Comparison of ENCODE assay signal across 21 cellular contexts in the genomic region with DNA sequence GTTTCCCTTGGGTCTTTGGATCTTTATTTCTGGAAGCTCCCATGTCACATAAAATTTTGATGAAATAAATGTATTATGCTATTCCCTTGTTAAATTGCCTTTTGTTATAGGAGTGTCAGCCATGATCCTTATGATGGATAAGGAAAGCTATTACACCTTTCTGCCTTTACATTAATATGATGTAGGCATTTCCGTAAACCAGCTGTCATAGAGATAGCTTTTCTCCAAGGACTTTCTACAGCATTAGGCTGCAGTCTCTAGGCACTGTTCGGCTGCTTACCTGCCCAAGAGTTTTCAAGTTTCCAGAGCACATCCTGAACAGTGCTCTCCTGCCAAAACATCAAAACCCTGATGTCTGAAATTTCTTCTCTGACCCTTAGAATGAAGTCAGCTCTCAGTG.
A peak's percentile ranks its signal among the peaks of the same experiment; 100 is the strongest.
DNase-seq lines count a peak whose midpoint lies in the region; ATAC-seq, FAIRE-seq and TF ChIP-seq lines count a peak whose summit lies in the region.
"Had no signal": no experiment of that assay in that cellular context is flagged by ENCODE, and none has a peak within 500 bp of the region (broad histone marks: within the 10 kb centered on the region; RNA-seq: fewer than 3 reads in every experiment).

No MANE protein-coding gene starts in this region.

- H3K36me3 Mint-ChIP-seq in activated T-helper 1 cell treated with anti-CD3 and anti-CD28 coated beads, Interleukin-12 subunit alpha, Interleukin-12 subunit beta, Interleukin-2, Interleukin-4 antibody, amounts not matched to agents 30 ng/mL and 10 ng/mL and 1 ng/mL, durations not matched to agents 14 hours and 24 hours and 36 hours (ENCODE audit: low read depth): no peaks in the 10 kb centered on the region
- H3K36me3 Mint-ChIP-seq: CD14-positive monocyte, IgD-negative memory B cell had no signal

- H3K4me3 Mint-ChIP-seq in activated T-helper 1 cell treated with anti-CD3 and anti-CD28 coated beads, Interleukin-12 subunit alpha, Interleukin-12 subunit beta, Interleukin-2, Interleukin-4 antibody, amounts not matched to agents 30 ng/mL and 10 ng/mL and 1 ng/mL, durations not matched to agents 14 hours and 24 hours and 36 hours: no peak overlapping the region
- H3K4me3 Mint-ChIP-seq: B cell, CD14-positive monocyte, IgD-negative memory B cell had no signal

- WGBS in heart right ventricle, 2 donors: 87 to 89% methylated on average over 2 of the region's 2 CpGs

- H2AFZ ChIP-seq in endothelial cell of umbilical vein (ENCODE audit: low read depth, low read length) (no peak overlapping the region), neural cell (ENCODE audit: low read depth, low read length) (no peak overlapping the region)

- H3K27me3 Mint-ChIP-seq in activated T-helper 1 cell treated with anti-CD3 and anti-CD28 coated beads, Interleukin-12 subunit alpha, Interleukin-12 subunit beta, Interleukin-2, Interleukin-4 antibody, amounts not matched to agents 30 ng/mL and 10 ng/mL and 1 ng/mL, durations not matched to agents 14 hours and 24 hours and 36 hours (ENCODE audit: insufficient read depth): no peaks in the 10 kb centered on the region
- H3K27me3 Mint-ChIP-seq: IgD-negative memory B cell had no signal

- no peak overlapping the region for H3K4me3 ChIP-seq in cardiac muscle cell
- H3K4me3 ChIP-seq in heart right ventricle: no peak overlapping the region
- no peak overlapping the region for H3K4me3 ChIP-seq in endothelial cell of umbilical vein (replicated peaks in 1 of 3; ENCODE audit: insufficient read depth in 1 of 3, low read depth in 1 of 3, low read length in 3 of 3)
- no peak overlapping the region for H3K4me3 ChIP-seq in neural cell (ENCODE audit: low read length)
- H3K4me3 ChIP-seq: SK-N-MC had no signal

- dilution Hi-C loops in endothelial cell of umbilical vein (cut with MboI; ENCODE audit: extremely low pct_ligation_motif_present, low sequenced_read_pairs): no loop called here

- TF ChIP-seq CTCF in cardiac muscle cell (IDR thresholded peaks at IDR 0.05; ENCODE audit: low read depth, low read length) (no peak), heart right ventricle (IDR thresholded peaks at IDR 0.05) (no peak), endothelial cell of umbilical vein (IDR thresholded peaks at IDR 0.05; ENCODE audit: extremely low read depth in 1 of 2, insufficient read depth in 1 of 2, low read depth in 1 of 2, low read length in 2 of 2) (no peak), neural cell (IDR thresholded peaks at IDR 0.05; ENCODE audit: poor library complexity, severe bottlenecking) (no peak)

- intact Hi-C loops in heart right ventricle (cut with DNase I): no loop called here
- intact Hi-C loops in endothelial cell of umbilical vein (cut with micrococcal nuclease): loop anchor here (2.0 kb wide), 1 partner anchor 56 kb away; no protein-coding TSS in a partner anchor
- intact Hi-C loops in activated T-helper 1 cell treated with anti-CD3 and anti-CD28 coated beads, Interleukin-12 subunit alpha, Interleukin-12 subunit beta, Interleukin-2, Interleukin-4 antibody, amounts not matched to agents 30 ng/mL and 10 ng/mL and 1 ng/mL, durations not matched to agents 14 hours and 24 hours and 36 hours (cut with micrococcal nuclease): no loop called here

- no peak for TF ChIP-seq POLR2A in endothelial cell of umbilical vein (IDR thresholded peaks at IDR 0.05; ENCODE audit: low read depth, low read length)

- H3K27ac Mint-ChIP-seq in activated T-helper 1 cell treated with anti-CD3 and anti-CD28 coated beads, Interleukin-12 subunit alpha, Interleukin-12 subunit beta, Interleukin-2, Interleukin-4 antibody, amounts not matched to agents 30 ng/mL and 10 ng/mL and 1 ng/mL, durations not matched to agents 14 hours and 24 hours and 36 hours: no peak overlapping the region
- H3K27ac Mint-ChIP-seq: B cell, CD14-positive monocyte, IgD-negative memory B cell had no signal

- POLR2A ChIA-PET in endothelial cell of umbilical vein (lab: Charles Lee): no interaction called here

- H3K27ac ChIP-seq in cardiac muscle cell: peak overlapping the region; percentile 68
- no peak overlapping the region for H3K27ac ChIP-seq in heart right ventricle
- H3K27ac ChIP-seq in endothelial cell of umbilical vein (ENCODE audit: insufficient read depth, low read depth, low read length): peak overlapping the region; percentile 50
- H3K27ac ChIP-seq in neural cell (ENCODE audit: low read length): no peak overlapping the region
- H3K27ac ChIP-seq: SK-N-MC had no signal

- H3K9ac ChIP-seq in endothelial cell of umbilical vein (replicated peaks; ENCODE audit: extremely low read depth, insufficient read depth, low read length) (no peak overlapping the region), neural cell (ENCODE audit: low read length) (no peak overlapping the region)

- peaks cover 4% of the 10 kb centered on the region for H3F3A ChIP-seq in neural cell (ENCODE audit: insufficient read depth, low read length, poor library complexity, severe bottlenecking)

- H3K4me2 ChIP-seq in endothelial cell of umbilical vein (ENCODE audit: insufficient read depth, low read length): peak overlapping the region; percentile 38
- no peak overlapping the region for H3K4me2 ChIP-seq in neural cell (ENCODE audit: low read length)

- FAIRE-seq in endothelial cell of umbilical vein (lab: Jason Lieb, UNC): no peak
- FAIRE-seq: A204.1, H1 had no signal

- no peaks in the 10 kb centered on the region for H3K9me1 ChIP-seq in endothelial cell of umbilical vein (replicated peaks; ENCODE audit: control insufficient read depth, extremely low read depth, insufficient read depth, low read length)

- H3K4me1 Mint-ChIP-seq in activated T-helper 1 cell treated with anti-CD3 and anti-CD28 coated beads, Interleukin-12 subunit alpha, Interleukin-12 subunit beta, Interleukin-2, Interleukin-4 antibody, amounts not matched to agents 30 ng/mL and 10 ng/mL and 1 ng/mL, durations not matched to agents 14 hours and 24 hours and 36 hours (ENCODE audit: low read depth): no peaks in the 10 kb centered on the region
- H3K4me1 Mint-ChIP-seq: B cell, CD14-positive monocyte, IgD-negative memory B cell had no signal

- ATAC-seq in heart right ventricle: no peak

- H3K4me1 ChIP-seq in cardiac muscle cell (ENCODE audit: low read depth): no peaks in the 10 kb centered on the region
- H3K4me1 ChIP-seq in heart right ventricle: no peaks in the 10 kb centered on the region
- peaks cover 16% of the 10 kb centered on the region for H3K4me1 ChIP-seq in endothelial cell of umbilical vein (ENCODE audit: control insufficient read depth, extremely low read depth, insufficient read depth, low read length)

- DNase-seq in cardiac muscle cell (ENCODE audit: low read depth in 1 of 2, low spot score in 1 of 2) (no peak), heart right ventricle (no peak), endothelial cell of umbilical vein (ENCODE audit: low read depth, low spot score) (no peak), OCI-M1 (lab: John Stamatoyannopoulos, UW) (no peak), GF-D8 (lab: John Stamatoyannopoulos, UW) (no peak)
- DNase-seq in activated T-helper 1 cell treated with anti-CD3 and anti-CD28 coated beads, Interleukin-12 subunit alpha, Interleukin-12 subunit beta, Interleukin-2, Interleukin-4 antibody, amounts not matched to agents 30 ng/mL and 10 ng/mL and 1 ng/mL, durations not matched to agents 14 hours and 24 hours and 36 hours (ENCODE audit: low spot score): no peak
- DNase-seq: MV-4-11, NCI-H1105 treated with DMSO at 0.1 percent for 48 hours, NCI-H2081 treated with DMSO at 0.1 percent for 48 hours, NCI-H2171 treated with DMSO at 0.1 percent for 48 hours, NCI-H446, NCI-H526, RPMI8226, SHP77 treated with DMSO at 0.1 percent for 48 hours had no signal

- H3K36me3 ChIP-seq in cardiac muscle cell: no peaks in the 10 kb centered on the region
- H3K36me3 ChIP-seq in heart right ventricle: no peaks in the 10 kb centered on the region
- no peaks in the 10 kb centered on the region for H3K36me3 ChIP-seq in endothelial cell of umbilical vein (ENCODE audit: control insufficient read depth in 2 of 2, extremely low read depth in 1 of 2, insufficient read depth in 2 of 2, low read length in 2 of 2)
- H3K36me3 ChIP-seq in neural cell (ENCODE audit: insufficient read depth, low read length): no peaks in the 10 kb centered on the region

- H3K9me2 ChIP-seq in neural cell (ENCODE audit: insufficient read depth, low read length): no peaks in the 10 kb centered on the region

- no peaks in the 10 kb centered on the region for H4K20me1 ChIP-seq in endothelial cell of umbilical vein (replicated peaks; ENCODE audit: control insufficient read depth, extremely low read depth, insufficient read depth, low read length)
- no peaks in the 10 kb centered on the region for H4K20me1 ChIP-seq in neural cell (ENCODE audit: insufficient read depth)

- TF ChIP-seq EP300 in neural cell (conservative IDR thresholded peaks at IDR 0.05; ENCODE audit: poor library complexity, severe bottlenecking): peak; percentile 70

- no peak for TF ChIP-seq RAD21 in neural cell (conservative IDR thresholded peaks at IDR 0.05)

- H3K27me3 ChIP-seq in cardiac muscle cell (no peaks in the 10 kb centered on the region), heart right ventricle (no peaks in the 10 kb centered on the region), endothelial cell of umbilical vein (ENCODE audit: control insufficient read depth in 2 of 2, insufficient read depth in 2 of 2, low read length in 2 of 2) (no peaks in the 10 kb centered on the region), neural cell (ENCODE audit: insufficient read depth, low read depth, low read length) (no peaks in the 10 kb centered on the region)

- BruUV-seq in endothelial cell of umbilical vein (replicated peaks; lab: Mats Ljungman, UMichigan): no TSS peak

- H3K9me3 ChIP-seq in cardiac muscle cell (ENCODE audit: low read depth) (no peaks in the 10 kb centered on the region), heart right ventricle (no peaks in the 10 kb centered on the region), endothelial cell of umbilical vein (replicated peaks; ENCODE audit: control insufficient read depth, insufficient read depth, low read length) (no peaks in the 10 kb centered on the region), neural cell (ENCODE audit: low read length) (no peaks in the 10 kb centered on the region)

- H3K79me2 ChIP-seq in endothelial cell of umbilical vein (ENCODE audit: control insufficient read depth, insufficient read depth, low read length) (no peaks in the 10 kb centered on the region), neural cell (replicated peaks; ENCODE audit: insufficient read depth, low read length) (no peaks in the 10 kb centered on the region)

- no peaks in the 10 kb centered on the region for H3K9me3 Mint-ChIP-seq in activated T-helper 1 cell treated with anti-CD3 and anti-CD28 coated beads, Interleukin-12 subunit alpha, Interleukin-12 subunit beta, Interleukin-2, Interleukin-4 antibody, amounts not matched to agents 30 ng/mL and 10 ng/mL and 1 ng/mL, durations not matched to agents 14 hours and 24 hours and 36 hours
- H3K9me3 Mint-ChIP-seq: IgD-negative memory B cell had no signal

- CTCF ChIA-PET in endothelial cell of umbilical vein (lab: Charles Lee): interaction anchor here (0.8 to 1.2 kb wide), 4 partner anchors 13 to 79 kb away, joined by 3 to 4 read pairs (median 4); no protein-coding TSS in a partner anchor

TF ChIP-seq in endothelial cell of umbilical vein, 7 proteins besides CTCF, POLR2A, EP300 and RAD21 (continues in another document):
- TF ChIP-seq POLR2AphosphoS5 (IDR thresholded peaks at IDR 0.05; ENCODE audit: insufficient read depth, low read depth, low read length): no peak

TF ChIP-seq in neural cell, 6 proteins besides CTCF, POLR2A, EP300 and RAD21 (continues in another document):
- peak; percentile 78 for TF ChIP-seq POLR2AphosphoS5 (IDR thresholded peaks at IDR 0.05)

Comparison
In these comparisons a context has a peak if more than half of its experiments do, and no peak if none do; other contexts are left out.
1. H3K27ac ChIP-seq: peak in cardiac muscle cell (single experiment) and endothelial cell of umbilical vein (single experiment); none in heart right ventricle (0 of 10) and neural cell (single experiment).